In genomic region chr10:66886848-66887247, GRCh38 we compare ENCODE assay signal across 33 cellular contexts. TPM values are rescaled to one million over a fixed set of nuclear protein-coding genes. Genes with fewer than 3 reads are reported as not detected.
"Had no signal": no experiment of that assay in that cellular context is flagged by ENCODE, and none has a peak within 500 bp of the region (broad histone marks: within the 10 kb centered on the region; RNA-seq: fewer than 3 reads in every experiment).

No MANE protein-coding gene starts in this region.

- H3K9me3 ChIP-seq: adrenal gland, ascending aorta, body of pancreas, breast epithelium had no signal

- FAIRE-seq: astrocyte, bronchial epithelial cell had no signal

- DNase-seq: activated effector memory CD4-positive, alpha-beta T cell treated with anti-CD3 and anti-CD28 coated beads, Interleukin-2, amount 50 U/mL, for 16 hours; activated effector memory CD4-positive, alpha-beta T cell treated with Interleukin-2 at 50 U/mL for 16 hours; activated gamma-delta T cell; activated gamma-delta T cell treated with Interleukin-2 at 50 U/mL for 16 hours; activated naive CD4-positive, alpha-beta T cell; activated naive CD4-positive, alpha-beta T cell treated with anti-CD3 and anti-CD28 coated beads for 36 hours; activated naive CD4-positive, alpha-beta T cell treated with anti-CD3 and anti-CD28 coated beads, Interleukin-2, amount 10 ng/mL, durations not matched to agents 7 days and 5 days; activated naive CD4-positive, alpha-beta T cell treated with anti-CD3 and anti-CD28 coated beads, Interleukin-2, amount 50 U/mL, for 16 hours; activated naive CD4-positive, alpha-beta T cell treated with Interleukin-2 at 50 U/mL for 16 hours; activated naive CD8-positive, alpha-beta T cell treated with anti-CD3 and anti-CD28 coated beads for 36 hours; activated naive CD8-positive, alpha-beta T cell treated with anti-CD3 and anti-CD28 coated beads, Interleukin-2, amount 10 ng/mL, durations not matched to agents 7 days and 5 days; activated naive CD8-positive, alpha-beta T cell treated with anti-CD3 and anti-CD28 coated beads, Interleukin-2, amount 50 U/mL, for 24 hours; activated T-cell treated with anti-CD3 and anti-CD28 coated beads for 4 hours; activated T-cell treated with anti-CD3 and anti-CD28 coated beads, Interleukin-2, amount 50 U/mL, for 1 hour; activated T-cell treated with anti-CD3 and anti-CD28 coated beads, Interleukin-2, amount 50 U/mL, for 24 hours; activated T-cell treated with anti-CD3 and anti-CD28 coated beads, Interleukin-2, amount 50 U/mL, for 4 hours; activated T-cell treated with anti-CD3 and anti-CD28 coated beads, Interleukin-2, amount 50 U/mL, for 48 hours; activated T-cell treated with anti-CD3 and anti-CD28 coated beads, Interleukin-2, amount 50 U/mL, for 72 hours; adrenal gland; amniotic stem cell; amygdala; anterior cingulate cortex; aorta; body of pancreas; brain microvascular endothelial cell; caudate nucleus; central memory CD4-positive, alpha-beta T cell; cerebellar nuclear complex had no signal

- H3K27me3 ChIP-seq: adrenal gland, ascending aorta, body of pancreas, brain microvascular endothelial cell, breast epithelium, cardiac muscle cell had no signal

- H3K36me3 ChIP-seq: adrenal gland, ascending aorta, brain microvascular endothelial cell, breast epithelium, cardiac muscle cell had no signal

- H3K27ac ChIP-seq: adrenal gland, ascending aorta, body of pancreas, brain microvascular endothelial cell, breast epithelium, cardiac muscle cell had no signal

- H3K4me3 ChIP-seq: adrenal gland, ascending aorta, body of pancreas, breast epithelium, cardiac muscle cell had no signal

RNA-seq across cellular contexts. Expression of gene LRRTM3, which starts 39.0 kb away (rescaled TPM):
- polyA plus RNA-seq: aorta had no signal
